ENCODE assay signal across 18 cellular contexts in genomic region chr1:116337398-116337797, GRCh38. TPM values are rescaled to one million over a fixed set of nuclear protein-coding genes. Genes with fewer than 3 reads are reported as not detected.
DNase-seq lines count a peak whose midpoint lies in the region; ATAC-seq, FAIRE-seq and TF ChIP-seq lines count a peak whose summit lies in the region.
"Had no signal": no experiment of that assay in that cellular context is flagged by ENCODE, and none has a peak within 500 bp of the region (broad histone marks: within the 10 kb centered on the region; RNA-seq: fewer than 3 reads in every experiment).

No MANE protein-coding gene starts in this region.

- FAIRE-seq in GM12892 (lab: Jason Lieb, UNC) (peak; percentile 38), K562 (lab: Jason Lieb, UNC) (no peak), HepG2 (lab: Jason Lieb, UNC) (peak; percentile 30)
- FAIRE-seq: G401.6, GM12891, HTR-8/SVneo had no signal

- intact Hi-C loops in K562 (cut with micrococcal nuclease) = no loop called here
- intact Hi-C loops in HepG2 (cut with micrococcal nuclease; ENCODE audit: unreplicated experiment) = no loop called here
- intact Hi-C loops in transverse colon (cut with DNase I; ENCODE audit: low total_unique reads) = no loop called here

- H3K9ac ChIP-seq in K562 (ENCODE audit: insufficient read depth in 1 of 2, low read depth in 2 of 2, low read length in 2 of 2) = no peak overlapping the region
- H3K9ac ChIP-seq in HepG2 (ENCODE audit: insufficient read depth, low read depth, low read length) = no peak overlapping the region
- H3K9ac ChIP-seq: BLaER1 treated with 17β-estradiol and CSF1 and Interleukin-3, amounts not matched to agents 10 nM and 100 nM had no signal

- H4K20me1 ChIP-seq in K562 (replicated peaks; ENCODE audit: control insufficient read depth, insufficient read depth, low read length) (no peaks in the 10 kb centered on the region), HepG2 (ENCODE audit: insufficient read depth, low read length) (no peaks in the 10 kb centered on the region)
- H4K20me1 ChIP-seq: BLaER1 treated with 17β-estradiol and CSF1 and Interleukin-3, amounts not matched to agents 10 nM and 100 nM had no signal

- CTCF ChIA-PET in K562 (lab: Yijun Ruan, JAX; ENCODE audit: low intra/inter-chr PET ratio) (no interaction called here), HepG2 (lab: Yijun Ruan, JAX; ENCODE audit: low intra/inter-chr PET ratio, low total read pairs) (no interaction called here)

- peaks cover 0 to 3% of the 10 kb centered on the region in 2 experiments; a peak in 1 of 5 replicates for H3K4me1 ChIP-seq in K562 (replicated peaks in 1 of 2; ENCODE audit: control insufficient read depth in 2 of 2, insufficient read depth in 2 of 2, low read length in 2 of 2)
- peaks cover 50% of the 10 kb centered on the region for H3K4me1 ChIP-seq in HepG2 (ENCODE audit: insufficient read depth, low read length)
- peaks cover 10 to 46% (median 34%) of the 10 kb centered on the region in 4 donors for H3K4me1 ChIP-seq in transverse colon
- peaks cover 6 to 18% (median 14%) of the 10 kb centered on the region in 4 donors for H3K4me1 ChIP-seq in upper lobe of left lung
- H3K4me1 ChIP-seq: BLaER1 treated with 17β-estradiol and CSF1 and Interleukin-3, amounts not matched to agents 10 nM and 100 nM had no signal

- H3K9me3 ChIP-seq in K562 (replicated peaks; ENCODE audit: control insufficient read depth, insufficient read depth, low read depth, low read length) (no peaks in the 10 kb centered on the region), HepG2 (ENCODE audit: low read length) (no peaks in the 10 kb centered on the region), transverse colon (no peaks in the 10 kb centered on the region), upper lobe of left lung (no peaks in the 10 kb centered on the region)
- H3K9me3 ChIP-seq: BLaER1 treated with 17β-estradiol and CSF1 and Interleukin-3, amounts not matched to agents 10 nM and 100 nM had no signal

- no peak for TF ChIP-seq RAD21 in K562 (CRISPR knock-in tag; conservative IDR thresholded peaks at IDR 0.05 in 1 of 2, IDR thresholded peaks at IDR 0.05 in 1 of 2)
- TF ChIP-seq RAD21 in HepG2 (CRISPR knock-in tag; IDR thresholded peaks at IDR 0.05) = no peak

- H3K27ac ChIP-seq in K562 (ENCODE audit: extremely low read depth, low read depth, low read length) = no peak overlapping the region
- no peak overlapping the region for H3K27ac ChIP-seq in HepG2 (ENCODE audit: extremely low read length, insufficient read depth, low read length)
- H3K27ac ChIP-seq in transverse colon = peak overlapping the region in 3 of 4 donors; percentile 72 to 75 (median 74)
- no peak overlapping the region for H3K27ac ChIP-seq in upper lobe of left lung
- H3K27ac ChIP-seq: BLaER1 treated with 17β-estradiol and CSF1 and Interleukin-3, amounts not matched to agents 10 nM and 100 nM had no signal

- H3K27me3 ChIP-seq in K562 (ENCODE audit: control insufficient read depth in 2 of 2, insufficient read depth in 2 of 2, low read length in 2 of 2) (peaks cover 5 to 13% of the 10 kb centered on the region in 2 experiments; a peak in 2 of 5 replicates), HepG2 (ENCODE audit: control insufficient read depth in 1 of 2, insufficient read depth in 2 of 2, low read length in 2 of 2) (peaks cover 2 to 3% of the 10 kb centered on the region in 2 experiments; a peak in 1 of 5 replicates), transverse colon (no peaks in the 10 kb centered on the region), upper lobe of left lung (no peaks in the 10 kb centered on the region)
- H3K27me3 ChIP-seq: BLaER1 treated with 17β-estradiol and CSF1 and Interleukin-3, amounts not matched to agents 10 nM and 100 nM had no signal

- H3K79me2 ChIP-seq in K562 (ENCODE audit: control insufficient read depth, insufficient read depth, low read length) = no peaks in the 10 kb centered on the region
- no peaks in the 10 kb centered on the region for H3K79me2 ChIP-seq in HepG2 (ENCODE audit: insufficient read depth, low read length)

- no peak for ATAC-seq in K562
- no peak for ATAC-seq in HepG2
- ATAC-seq in GM18511 (IDR thresholded peaks at IDR 0.05; ENCODE audit: unreplicated experiment) = no peak
- no peak for ATAC-seq in upper lobe of left lung (ENCODE audit: low FRiP score in 2 of 2)
- ATAC-seq: CD8-positive, alpha-beta T cell had no signal

- POLR2A ChIA-PET in K562 (lab: Yijun Ruan, JAX) (interaction anchor here (1.5 kb wide), 1 partner anchor 22 kb away, joined by 6 read pairs; no protein-coding TSS in a partner anchor), HepG2 (lab: Yijun Ruan, JAX) (no interaction called here)

- TF ChIP-seq EP300 in K562 (IDR thresholded peaks at IDR 0.05; ENCODE audit: low read length) = no peak
- TF ChIP-seq EP300 in HepG2 (IDR thresholded peaks at IDR 0.05; ENCODE audit: low read depth in 2 of 2, low read length in 2 of 2) = no peak
- TF ChIP-seq EP300 in HepG2 (CRISPR knock-in tag; IDR thresholded peaks at IDR 0.05; ENCODE audit: borderline replicate concordance) = no peak
- no peak for TF ChIP-seq EP300 in transverse colon (IDR thresholded peaks at IDR 0.05; ENCODE audit: low read depth)
- no peak for TF ChIP-seq EP300 in upper lobe of left lung (IDR thresholded peaks at IDR 0.05)

- DNase-seq in GM12892 (ENCODE audit: insufficient read length) (no peak), K562 (ENCODE audit: extremely low read depth in 1 of 4, low spot score in 3 of 4) (no peak), HepG2 (ENCODE audit: low spot score) (no peak), transverse colon (no peak), NCI-H345 (lab: John Stamatoyannopoulos, UW) (no peak), upper lobe of left lung (no peak)
- DNase-seq: 8988T; CD8-positive, alpha-beta T cell; COR-L47; DMS 273 treated with DMSO at 0.1 percent for 48 hours; DMS53; GOT3; H7 had no signal

- H3K4me2 ChIP-seq in K562 (ENCODE audit: insufficient read depth, low read length) (no peak overlapping the region), HepG2 (ENCODE audit: low read depth, low read length) (peak overlapping the region; percentile 37)
- H3K4me2 ChIP-seq: BLaER1 treated with 17β-estradiol and CSF1 and Interleukin-3, amounts not matched to agents 10 nM and 100 nM had no signal

- in situ Hi-C loops in K562 (cut with MboI) (no loop called here), HepG2 (cut with HindIII; ENCODE audit: extremely low pct_ligation_motif_present, low pct_unique_long_range_greater_than_20kb) (no loop called here), transverse colon (cut with MboI; ENCODE audit: low pct_ligation_motif_present in 1 of 4, low pct_unique_long_range_greater_than_20kb in 1 of 4, low sequenced_read_pairs in 3 of 4) (no loop called here)

- BruUV-seq in K562 (replicated peaks; lab: Mats Ljungman, UMichigan) (no TSS peak), HepG2 (replicated peaks; lab: Mats Ljungman, UMichigan) (no TSS peak)

- no peak for TF ChIP-seq CTCF in K562 (IDR thresholded peaks at IDR 0.05 in 2 of 3, conservative IDR thresholded peaks at IDR 0.05 in 1 of 3; ENCODE audit: insufficient read depth in 2 of 3, low read depth in 1 of 3, low read length in 3 of 3)
- no peak for TF ChIP-seq CTCF in HepG2 (CRISPR knock-in tag; IDR thresholded peaks at IDR 0.05)
- TF ChIP-seq CTCF in transverse colon (IDR thresholded peaks at IDR 0.05) = no peak
- no peak for TF ChIP-seq CTCF in upper lobe of left lung (IDR thresholded peaks at IDR 0.05)

- WGBS in K562 (ENCODE audit: insufficient coverage, low coverage, missing lambda C conversion rate) = 21% methylated on average over 7 of the region's 7 CpGs
- 8% methylated on average over 7 of the region's 7 CpGs for WGBS in HepG2 (ENCODE audit: low lambda C conversion rate)
- WGBS in transverse colon (ENCODE audit: low coverage in 1 of 2), 2 donors = 91 to 97% methylated on average over 5 to 7 of the region's 7 CpGs
- WGBS in upper lobe of left lung, 2 donors = 88 to 91% methylated on average over 7 of the region's 7 CpGs

- H3K4me3 ChIP-seq in K562 (no peak overlapping the region), HepG2 (replicated peaks in 1 of 3; ENCODE audit: insufficient read depth in 1 of 3, low read depth in 2 of 3, low read length in 3 of 3) (no peak overlapping the region), transverse colon (no peak overlapping the region), upper lobe of left lung (no peak overlapping the region)
- H3K4me3 ChIP-seq: BLaER1 treated with 17β-estradiol and CSF1 and Interleukin-3, amounts not matched to agents 10 nM and 100 nM had no signal

- H3K36me3 ChIP-seq in K562 (ENCODE audit: control insufficient read depth, insufficient read depth, low read length) (no peaks in the 10 kb centered on the region), HepG2 (replicated peaks in 1 of 2; ENCODE audit: control insufficient read depth in 1 of 2, insufficient read depth in 2 of 2, low read length in 2 of 2) (no peaks in the 10 kb centered on the region), transverse colon (no peaks in the 10 kb centered on the region), upper lobe of left lung (no peaks in the 10 kb centered on the region)
- H3K36me3 ChIP-seq: BLaER1 treated with 17β-estradiol and CSF1 and Interleukin-3, amounts not matched to agents 10 nM and 100 nM had no signal

- H2AFZ ChIP-seq in K562 (ENCODE audit: low read depth, low read length) (peak overlapping the region; percentile 56), HepG2 (ENCODE audit: low read length) (peak overlapping the region; percentile 51)

- no peaks in the 10 kb centered on the region for H3K9me1 ChIP-seq in K562 (ENCODE audit: control insufficient read depth, insufficient read depth, low read length)

- TF ChIP-seq POLR2A in GM12892 (IDR thresholded peaks at IDR 0.05; ENCODE audit: low read depth, low read length) = no peak
- TF ChIP-seq POLR2A in K562 (conservative IDR thresholded peaks at IDR 0.05) = no peak
- no peak for TF ChIP-seq POLR2A in HepG2 (IDR thresholded peaks at IDR 0.05; ENCODE audit: insufficient read depth in 1 of 2, low read depth in 2 of 2, low read length in 2 of 2)
- no peak for TF ChIP-seq POLR2A in transverse colon (IDR thresholded peaks at IDR 0.05)
- TF ChIP-seq POLR2A in upper lobe of left lung (IDR thresholded peaks at IDR 0.05) = no peak

RNA-seq across cellular contexts. Expression of gene ATP1A1, which starts 35.6 kb away (rescaled TPM):
- polyA plus RNA-seq in GM12892 (2012; ENCODE audit: missing spikeins) = 229 TPM
- 725 and 867 TPM in 2 replicates for total RNA-seq in K562 (2011; cell fraction: chromatin; rRNA removed; ENCODE audit: low replicate concordance)
- 1,035 and 1,106 TPM in 2 replicates for total RNA-seq in K562 (2011; cell fraction: nucleolus; rRNA removed)
- total RNA-seq in K562 (2011; cell fraction: nucleoplasm; rRNA removed) = 881 and 968 TPM in 2 replicates
- total RNA-seq in K562 (2014; rRNA removed) = 234 and 262 TPM in 2 replicates
- 109 and 122 TPM in 2 replicates for total RNA-seq in K562 (2014; rRNA removed; fragmentation: Illumina TruSeq; extraction: Trizol)
- 99.3 and 103 TPM in 2 replicates for total RNA-seq in K562 (2015; rRNA removed; fragmentation: Illumina TruSeq; extraction: Trizol)
- 319 and 354 TPM in 2 replicates for total RNA-seq in K562 (2021)
- polyA plus RNA-seq in K562 (2011; rRNA removed) = 358 and 513 TPM in 2 replicates
- polyA plus RNA-seq in K562 (2011; cell fraction: cytosol; rRNA removed) = 378 and 399 TPM in 2 replicates
- 255 and 257 TPM in 2 replicates for polyA plus RNA-seq in K562 (2011; cell fraction: nucleus; rRNA removed)
- polyA plus RNA-seq in K562 (2012) = 185 and 295 TPM in 2 replicates
- 358 and 388 TPM in 2 replicates for polyA plus RNA-seq in K562 (2014; fragmentation: Illumina TruSeq; extraction: Trizol)
- polyA plus RNA-seq in K562 (2014; fragmentation: Nextera tagmentation; extraction: Ambion mirVana) = 100 to 1,000 TPM; 113 to 135 TPM
- polyA plus RNA-seq in K562 (2014; rRNA removed) = 261 and 293 TPM in 2 replicates
- 616 and 874 TPM in 2 replicates for polyA minus RNA-seq in K562 (2011; rRNA and poly(A)+ RNA removed)
- 258 and 300 TPM in 2 replicates for polyA minus RNA-seq in K562 (2011; cell fraction: cytosol; rRNA and poly(A)+ RNA removed)
- polyA minus RNA-seq in K562 (2011; cell fraction: nucleus; rRNA and poly(A)+ RNA removed) = 138 and 192 TPM in 2 replicates
- 210 and 280 TPM in 2 replicates for total RNA-seq in HepG2 (2016; rRNA removed; fragmentation: Illumina TruSeq; extraction: Trizol)
- 60.3 and 83.4 TPM in 2 replicates for total RNA-seq in HepG2 (2016; cell fraction: cytosol; rRNA removed; fragmentation: Illumina TruSeq; extraction: Trizol; ENCODE audit: low read depth)
- total RNA-seq in HepG2 (2016; cell fraction: insoluble cytoplasmic fraction; rRNA removed; fragmentation: Illumina TruSeq; extraction: Trizol) = 183 and 291 TPM in 2 replicates
- 133 and 176 TPM in 2 replicates for total RNA-seq in HepG2 (2016; cell fraction: membrane; rRNA removed; fragmentation: Illumina TruSeq; extraction: Trizol)
- total RNA-seq in HepG2 (2016; cell fraction: nucleus; rRNA removed; fragmentation: Illumina TruSeq; extraction: Trizol) = 383 and 432 TPM in 2 replicates
- polyA plus RNA-seq in HepG2 (2011; rRNA removed) = 627 and 705 TPM in 2 replicates
- 735 and 774 TPM in 2 replicates for polyA plus RNA-seq in HepG2 (2011; cell fraction: cytosol; rRNA removed)
- polyA plus RNA-seq in HepG2 (2011; cell fraction: nucleus; rRNA removed) = 313 and 327 TPM in 2 replicates
- polyA plus RNA-seq in HepG2 (2012) = 467 and 657 TPM in 2 replicates
- polyA plus RNA-seq in HepG2 (2016; cell fraction: cytosol; fragmentation: Illumina TruSeq; extraction: Trizol; ENCODE audit: low read depth) = 69.6 and 84.9 TPM in 2 replicates
- polyA plus RNA-seq in HepG2 (2016; cell fraction: insoluble cytoplasmic fraction; fragmentation: Illumina TruSeq; extraction: Trizol; ENCODE audit: low read depth) = 219 and 228 TPM in 2 replicates
- 106 and 149 TPM in 2 replicates for polyA plus RNA-seq in HepG2 (2016; cell fraction: membrane; fragmentation: Illumina TruSeq; extraction: Trizol; ENCODE audit: low read depth)
- 515 and 526 TPM in 2 replicates for polyA plus RNA-seq in HepG2 (2016; cell fraction: nucleus; fragmentation: Illumina TruSeq; extraction: Trizol; ENCODE audit: insufficient read depth, low read depth)
- 367 and 928 TPM in 2 replicates for polyA minus RNA-seq in HepG2 (2011; rRNA and poly(A)+ RNA removed; ENCODE audit: low replicate concordance)
- 438 and 487 TPM in 2 replicates for polyA minus RNA-seq in HepG2 (2011; cell fraction: cytosol; rRNA and poly(A)+ RNA removed)
- 356 and 442 TPM in 2 replicates for polyA minus RNA-seq in HepG2 (2011; cell fraction: nucleus; rRNA and poly(A)+ RNA removed)
- 1,000 to 10,000 TPM in 3 of 4 donors, 100 to 1,000 TPM in 1; 324 to 3,097 (median 1,990) TPM for total RNA-seq in transverse colon
- total RNA-seq in upper lobe of left lung = 100 to 1,000 TPM; 383 to 829 (median 696) TPM

Comparison
In these comparisons a context has a peak if more than half of its experiments do, and no peak if none do; other contexts are left out.
1. H3K27ac ChIP-seq: peak in transverse colon (3 of 4); none in K562 (single experiment), HepG2 (single experiment) and upper lobe of left lung (0 of 4).